ENCODE assay signal across 14 cellular contexts in genomic region chr6:35019171-35019570, GRCh38.
DNase-seq lines count a peak whose midpoint lies in the region; TF ChIP-seq lines count a peak whose summit lies in the region.
"Had no signal": no experiment of that assay in that cellular context is flagged by ENCODE, and none has a peak within 500 bp of the region (broad histone marks: within the 10 kb centered on the region; RNA-seq: fewer than 3 reads in every experiment).

No MANE protein-coding gene starts in this region.

- DNase-seq in Caco-2 = peak; percentile 71 to 76
- DNase-seq in colonic mucosa = no peak
- no peak for DNase-seq in mesothelial cell of epicardium (ENCODE audit: low spot score in 2 of 2, unreplicated experiment in 2 of 2)
- DNase-seq in stomach = no peak
- DNase-seq in NCI-H69 (lab: John Stamatoyannopoulos, UW) = no peak
- DNase-seq in erythroblast (lab: John Stamatoyannopoulos, UW) = no peak
- DNase-seq in HuH-7.5 (ENCODE audit: low spot score) = no peak
- DNase-seq in NAMALWA (ENCODE audit: low spot score) = no peak
- DNase-seq: activated naive CD4-positive, alpha-beta T cell treated with anti-CD3 and anti-CD28 coated beads for 36 hours; CD8-positive, alpha-beta T cell; NCI-H1436; NK-92 treated with Interleukin-12 subunit alpha and Interleukin-12 subunit beta, amount 100 ng/mL, for 24 hours; pancreas; stimulated activated CD4-positive, alpha-beta T cell treated with anti-CD3 and anti-CD28 coated beads, Interleukin-15, amount 100 ng/mL, for 24 hours had no signal

- H3K36me3 ChIP-seq in Caco-2 (ENCODE audit: control insufficient read depth, insufficient read depth, low read length) (peaks cover 2% of the 10 kb centered on the region), colonic mucosa (no peaks in the 10 kb centered on the region), stomach (peaks cover 0 to 14% (median 11%) of the 10 kb centered on the region in 4 donors)
- H3K36me3 ChIP-seq: pancreas had no signal

- H3K36me3 Mint-ChIP-seq in Caco-2 (ENCODE audit: insufficient read depth, unreplicated experiment) = peaks cover 39% of the 10 kb centered on the region
- H3K36me3 Mint-ChIP-seq in mesothelial cell of epicardium = no peaks in the 10 kb centered on the region

- peaks cover 72% of the 10 kb centered on the region for H3K4me1 ChIP-seq in Caco-2
- peaks cover 2% of the 10 kb centered on the region for H3K4me1 ChIP-seq in colonic mucosa
- peaks cover 53 to 94% (median 77%) of the 10 kb centered on the region in 4 donors for H3K4me1 ChIP-seq in stomach

- no peaks in the 10 kb centered on the region for H3K9me3 ChIP-seq in Caco-2
- H3K9me3 ChIP-seq in colonic mucosa = no peaks in the 10 kb centered on the region
- no peaks in the 10 kb centered on the region for H3K9me3 ChIP-seq in stomach
- H3K9me3 ChIP-seq: pancreas had no signal

- H3K4me3 Mint-ChIP-seq in Caco-2 (ENCODE audit: unreplicated experiment) (peak overlapping the region; percentile 63), mesothelial cell of epicardium (peak overlapping the region; percentile 43)
- H3K4me3 Mint-ChIP-seq: activated naive CD4-positive, alpha-beta T cell treated with anti-CD3 and anti-CD28 coated beads for 36 hours; CD8-positive, alpha-beta T cell had no signal

- TF ChIP-seq CTCF in Caco-2 (IDR thresholded peaks at IDR 0.05; ENCODE audit: insufficient read depth in 1 of 2, low read depth in 1 of 2, low read length in 1 of 2, severe bottlenecking in 1 of 2, unreplicated experiment in 1 of 2) (no peak), colonic mucosa (IDR thresholded peaks at IDR 0.05) (no peak), mesothelial cell of epicardium (IDR thresholded peaks at IDR 0.05; ENCODE audit: unreplicated experiment) (no peak), stomach (IDR thresholded peaks at IDR 0.05) (no peak)

- TF ChIP-seq POLR2A in stomach (IDR thresholded peaks at IDR 0.05) (no peak), erythroblast (IDR thresholded peaks at IDR 0.05; ENCODE audit: low read length) (no peak)

- no peak for TF ChIP-seq EP300 in stomach (IDR thresholded peaks at IDR 0.05)

- H3K27ac ChIP-seq in colonic mucosa = peak overlapping the region; percentile 64
- H3K27ac ChIP-seq in stomach = peak overlapping the region in 4 of 5 donors; percentile 90 to 92 (median 90)
- H3K27ac ChIP-seq: pancreas had no signal

- H3K27ac Mint-ChIP-seq in Caco-2 (ENCODE audit: unreplicated experiment) = peak overlapping the region; percentile 91
- H3K27ac Mint-ChIP-seq in mesothelial cell of epicardium = peak overlapping the region; percentile 91
- H3K27ac Mint-ChIP-seq: activated naive CD4-positive, alpha-beta T cell treated with anti-CD3 and anti-CD28 coated beads for 36 hours; CD8-positive, alpha-beta T cell had no signal

- H3K27me3 ChIP-seq in Caco-2 (replicated peaks; ENCODE audit: control insufficient read depth, insufficient read depth, low read length) (no peaks in the 10 kb centered on the region), colonic mucosa (no peaks in the 10 kb centered on the region), stomach (no peaks in the 10 kb centered on the region)
- H3K27me3 ChIP-seq: pancreas had no signal

- WGBS in stomach, 5 donors = 30 to 59% (median 42%) methylated on average over 1 of the region's 1 CpG

- POLR2A ChIA-PET in Caco-2 (lab: Charles Lee) = interaction anchor here (0.6 kb wide), 1 partner anchor 214 kb away, joined by 3 read pairs; no protein-coding TSS in a partner anchor

- no peak overlapping the region for H3K4me3 ChIP-seq in Caco-2 (ENCODE audit: low read depth, low read length)
- no peak overlapping the region for H3K4me3 ChIP-seq in colonic mucosa
- peak overlapping the region; percentile 40 to 54 (median 47) for H3K4me3 ChIP-seq in stomach
- H3K4me3 ChIP-seq: pancreas had no signal

- CTCF ChIA-PET in Caco-2 (lab: Charles Lee) = interaction anchor here (0.7 to 0.8 kb wide), 3 partner anchors 17 to 121 kb away, joined by 3 read pairs; no protein-coding TSS in a partner anchor

- H3K9ac ChIP-seq in colonic mucosa (ENCODE audit: low read depth in 2 of 2, low read length in 2 of 2) = no peak overlapping the region

- H3K9me3 Mint-ChIP-seq in Caco-2 (ENCODE audit: unreplicated experiment) (no peaks in the 10 kb centered on the region), mesothelial cell of epicardium (no peaks in the 10 kb centered on the region)
- H3K9me3 Mint-ChIP-seq: activated naive CD4-positive, alpha-beta T cell treated with anti-CD3 and anti-CD28 coated beads for 36 hours; CD8-positive, alpha-beta T cell had no signal

- intact Hi-C loops in Caco-2 (cut with micrococcal nuclease; ENCODE audit: unreplicated experiment) (loop anchor here (2.0 kb wide), 1 partner anchor 32 kb away; no protein-coding TSS in a partner anchor), colonic mucosa (cut with DNase I) (no loop called here), stomach (cut with DNase I; ENCODE audit: low total_unique reads) (no loop called here)

- no TSS peak for BruUV-seq in Caco-2 (replicated peaks; lab: Mats Ljungman, UMichigan)

- H3K27me3 Mint-ChIP-seq in Caco-2 (ENCODE audit: insufficient read depth, unreplicated experiment) (no peaks in the 10 kb centered on the region), mesothelial cell of epicardium (ENCODE audit: low read depth) (no peaks in the 10 kb centered on the region)

- H3K4me1 Mint-ChIP-seq in Caco-2 (ENCODE audit: low read depth, unreplicated experiment) (peaks cover 61% of the 10 kb centered on the region), mesothelial cell of epicardium (peaks cover 57% of the 10 kb centered on the region)

Comparison
In these comparisons a context has a peak if more than half of its experiments do, and no peak if none do; other contexts are left out.
1. DNase-seq: peak in Caco-2 (2 of 2); none in colonic mucosa (single experiment), mesothelial cell of epicardium (0 of 2), stomach (single experiment), NCI-H69 (single experiment), erythroblast (0 of 2), HuH-7.5 (single experiment) and NAMALWA (single experiment).
2. H3K4me3 ChIP-seq: peak in stomach (4 of 4); none in Caco-2 (single experiment) and colonic mucosa (single experiment).